20 cellular contexts compared by ENCODE assay signal in the genomic region with DNA sequence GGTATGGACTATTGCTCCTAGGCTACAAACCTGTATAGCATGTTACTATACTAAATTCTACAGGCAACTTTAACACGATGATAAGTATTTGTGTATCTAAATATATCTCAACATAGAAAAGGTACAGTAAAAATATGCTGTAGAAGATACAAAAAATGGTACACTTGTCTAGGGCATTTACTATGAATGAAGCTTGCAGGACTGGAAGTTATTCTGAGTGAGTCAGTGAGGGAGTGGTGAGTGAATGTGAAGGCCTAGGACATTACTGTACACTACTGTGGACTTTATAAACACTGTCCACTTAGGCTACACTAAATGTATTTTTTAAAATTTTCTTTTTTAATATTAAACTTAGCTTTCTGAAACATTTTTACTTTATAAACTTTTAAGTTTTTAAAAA.
DNase-seq lines count a peak whose midpoint lies in the region; ATAC-seq, FAIRE-seq and TF ChIP-seq lines count a peak whose summit lies in the region.
"Had no signal": no experiment of that assay in that cellular context is flagged by ENCODE, and none has a peak within 500 bp of the region (broad histone marks: within the 10 kb centered on the region; RNA-seq: fewer than 3 reads in every experiment).

No MANE protein-coding gene starts in this region.

- TF ChIP-seq CTCF in brain microvascular endothelial cell (IDR thresholded peaks at IDR 0.05; ENCODE audit: low read depth, low read length, missing control alignments) = no peak

- H3K27ac ChIP-seq in brain microvascular endothelial cell = no peak overlapping the region
- H3K27ac ChIP-seq: C4-2B, SK-N-MC had no signal

- TF ChIP-seq POLR2A in GM12891 (IDR thresholded peaks at IDR 0.05; ENCODE audit: low read depth, low read length) = no peak

- ATAC-seq in HG03520 (IDR thresholded peaks at IDR 0.05; ENCODE audit: unreplicated experiment) = no peak
- no peak for ATAC-seq in HG03565 (IDR thresholded peaks at IDR 0.05; ENCODE audit: unreplicated experiment)
- ATAC-seq: Right ventricle myocardium inferior had no signal

- H3K36me3 ChIP-seq in brain microvascular endothelial cell (replicated peaks) = no peaks in the 10 kb centered on the region
- H3K36me3 ChIP-seq: MG63 had no signal

- H3K27me3 ChIP-seq in brain microvascular endothelial cell (replicated peaks) = no peaks in the 10 kb centered on the region
- H3K27me3 ChIP-seq: MG63 had no signal

- H3K4me3 ChIP-seq in brain microvascular endothelial cell (ENCODE audit: low read depth, low read length) = no peak overlapping the region
- H3K4me3 ChIP-seq: MG63, SK-N-MC had no signal

- DNase-seq in EH (ENCODE audit: low read depth) = peak; percentile 1
- DNase-seq in NCI-H226 = peak; percentile 77
- peak; percentile 27 for DNase-seq in brain microvascular endothelial cell
- peak; percentile 10 for DNase-seq in iris pigment epithelial cell (ENCODE audit: low read depth)
- no peak for DNase-seq in COLO668 (lab: John Stamatoyannopoulos, UW; ENCODE audit: unreplicated experiment)
- no peak for DNase-seq in GM12891 (ENCODE audit: insufficient read length, low spot score)
- DNase-seq: Caco-2, DMS53, KBM-7, MG63, NCI-H1092 treated with DMSO at 0.1 percent for 48 hours, NCI-H1694, NCI-H2107, NCI-H345, NCI-H69 had no signal

- in situ Hi-C loops in brain microvascular endothelial cell (cut with HindIII; ENCODE audit: low pct_ligation_motif_present, low sequenced_read_pairs) = no loop called here

- no peak for FAIRE-seq in GM12891 (lab: Jason Lieb, UNC)

TF ChIP-seq in GM12891, 5 proteins besides CTCF, POLR2A, EP300 and RAD21:
- no peak for TF ChIP-seq POU2F2 (IDR thresholded peaks at IDR 0.05; ENCODE audit: low read depth, low read length)
- no peak for TF ChIP-seq POLR2AphosphoS5 (IDR thresholded peaks at IDR 0.05; ENCODE audit: low read depth, low read length)
- no peak for TF ChIP-seq TAF1 (IDR thresholded peaks at IDR 0.05; ENCODE audit: low read depth, low read length)
- TF ChIP-seq PAX5 (IDR thresholded peaks at IDR 0.05; ENCODE audit: insufficient read depth, low read length, severe bottlenecking) = no peak
- TF ChIP-seq SPI1 (IDR thresholded peaks at IDR 0.05; ENCODE audit: low read depth, low read length) = no peak

Comparison
In these comparisons a context has a peak if more than half of its experiments do, and no peak if none do; other contexts are left out.
1. DNase-seq: peak in EH (single experiment), NCI-H226 (single experiment), brain microvascular endothelial cell (single experiment) and iris pigment epithelial cell (single experiment); none in COLO668 (single experiment) and GM12891 (single experiment).